In the genomic region with DNA sequence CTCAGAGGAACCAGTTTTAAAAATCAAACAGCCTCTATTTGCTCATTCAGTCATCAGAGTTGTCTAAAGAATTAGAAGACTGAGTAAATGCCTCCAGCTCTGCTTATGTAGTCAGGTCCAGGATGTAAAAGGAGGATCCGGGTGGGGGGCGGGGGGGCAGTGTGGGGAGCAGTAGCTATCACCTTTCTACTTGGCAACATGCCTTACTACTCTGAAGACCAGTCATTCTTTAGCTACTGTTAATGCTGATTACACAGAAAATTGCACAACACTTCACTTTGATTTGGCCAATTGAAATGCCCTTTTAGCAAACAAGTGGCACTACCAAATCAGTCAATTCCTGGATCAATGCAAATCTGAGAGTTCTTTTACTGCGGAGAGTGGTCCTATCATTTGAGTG, we compare ENCODE assay signal across 23 cellular contexts.
DNase-seq lines count a peak whose midpoint lies in the region; ATAC-seq, FAIRE-seq and TF ChIP-seq lines count a peak whose summit lies in the region.
"Had no signal": no experiment of that assay in that cellular context is flagged by ENCODE, and none has a peak within 500 bp of the region (broad histone marks: within the 10 kb centered on the region; RNA-seq: fewer than 3 reads in every experiment).

No MANE protein-coding gene starts in this region.

- H3K79me2 ChIP-seq in HepG2 (ENCODE audit: insufficient read depth, low read length), result no peaks in the 10 kb centered on the region

- TF ChIP-seq POLR2A in HepG2 (IDR thresholded peaks at IDR 0.05; ENCODE audit: insufficient read depth in 1 of 2, low read depth in 2 of 2, low read length in 2 of 2) (no peak), right lobe of liver (IDR thresholded peaks at IDR 0.05) (no peak)

- intact Hi-C loops in HepG2 (cut with micrococcal nuclease; ENCODE audit: unreplicated experiment) (no loop called here), right lobe of liver (cut with DNase I) (no loop called here), pancreas (cut with DNase I) (no loop called here)

- no peak overlapping the region for H3K27ac ChIP-seq in HepG2 (ENCODE audit: extremely low read length, insufficient read depth, low read length)
- no peak overlapping the region for H3K27ac ChIP-seq in right lobe of liver
- no peak overlapping the region for H3K27ac ChIP-seq in pancreas
- H3K27ac ChIP-seq: A549, SJSA1, suprapubic skin had no signal

- no peak for TF ChIP-seq CTCF in HepG2 (CRISPR knock-in tag; IDR thresholded peaks at IDR 0.05)
- TF ChIP-seq CTCF in right lobe of liver (IDR thresholded peaks at IDR 0.05), result no peak
- TF ChIP-seq CTCF in pancreas (IDR thresholded peaks at IDR 0.05), result no peak

- no peaks in the 10 kb centered on the region for H3K27me3 ChIP-seq in HepG2 (ENCODE audit: control insufficient read depth in 1 of 2, insufficient read depth in 2 of 2, low read length in 2 of 2)
- H3K27me3 ChIP-seq in right lobe of liver, result no peaks in the 10 kb centered on the region
- H3K27me3 ChIP-seq in pancreas, result no peaks in the 10 kb centered on the region
- H3K27me3 ChIP-seq: SJSA1, suprapubic skin had no signal

- H2AFZ ChIP-seq in HepG2 (ENCODE audit: low read length), result no peak overlapping the region

- 35% methylated on average over 3 of the region's 3 CpGs for WGBS in HepG2 (ENCODE audit: low lambda C conversion rate)
- WGBS in right lobe of liver (ENCODE audit: insufficient coverage, low coverage, low lambda C conversion rate, missing lambda C conversion rate), result 39% methylated on average over 3 of the region's 3 CpGs
- 16 to 26% methylated on average over 3 of the region's 3 CpGs for WGBS in pancreas, 2 donors

- POLR2A ChIA-PET in HepG2 (lab: Yijun Ruan, JAX), result no interaction called here

- DNase-seq in HepG2 (ENCODE audit: low spot score) (no peak), right lobe of liver (no peak), NCI-H187 (lab: John Stamatoyannopoulos, UW) (peak; percentile 22 to 28), NCI-H345 treated with DMSO at 0.1 percent for 48 hours (lab: John Stamatoyannopoulos, UW; ENCODE audit: unreplicated experiment) (peak; percentile 97), pancreas (no peak), C1 segment of cervical spinal cord (lab: John Stamatoyannopoulos, UW) (no peak), NCI-H446 (lab: John Stamatoyannopoulos, UW) (no peak)
- DNase-seq: activated CD4-positive, alpha-beta T cell treated with anti-CD3 and anti-CD28 coated beads for 4 hours; activated naive CD4-positive, alpha-beta T cell treated with anti-CD3 and anti-CD28 coated beads for 36 hours; activated T-cell treated with anti-CD3 and anti-CD28 coated beads, Interleukin-2, amount 50 U/mL, for 72 hours; caudate nucleus; dermis blood vessel endothelial cell; GF-D8; Karpas-422; kidney glomerular epithelial cell; NCI-H82; PC-3 had no signal

- H4K20me1 ChIP-seq in HepG2 (ENCODE audit: insufficient read depth, low read length), result no peaks in the 10 kb centered on the region

- H3K36me3 ChIP-seq in HepG2 (replicated peaks in 1 of 2; ENCODE audit: control insufficient read depth in 1 of 2, insufficient read depth in 2 of 2, low read length in 2 of 2), result no peaks in the 10 kb centered on the region
- H3K36me3 ChIP-seq in right lobe of liver, result no peaks in the 10 kb centered on the region
- H3K36me3 ChIP-seq in pancreas, result no peaks in the 10 kb centered on the region
- H3K36me3 ChIP-seq: SJSA1, suprapubic skin had no signal

- H3K9ac ChIP-seq in HepG2 (ENCODE audit: insufficient read depth, low read depth, low read length), result no peak overlapping the region

- in situ Hi-C loops in HepG2 (cut with HindIII; ENCODE audit: extremely low pct_ligation_motif_present, low pct_unique_long_range_greater_than_20kb), result no loop called here

- no TSS peak for BruUV-seq in HepG2 (replicated peaks; lab: Mats Ljungman, UMichigan)

- H3K4me2 ChIP-seq in HepG2 (ENCODE audit: low read depth, low read length), result no peak overlapping the region
- H3K4me2 ChIP-seq: A549 had no signal

- FAIRE-seq in HepG2 (lab: Jason Lieb, UNC) (no peak), pancreas (lab: Jason Lieb, UNC) (no peak)
- FAIRE-seq: A549, HTR-8/SVneo had no signal

- H3K4me1 ChIP-seq in HepG2 (ENCODE audit: insufficient read depth, low read length) (no peaks in the 10 kb centered on the region), right lobe of liver (no peaks in the 10 kb centered on the region), pancreas (peaks cover 0 to 8% (median 3%) of the 10 kb centered on the region in 3 donors)
- H3K4me1 ChIP-seq: A549, SJSA1, suprapubic skin had no signal

- TF ChIP-seq RAD21 in HepG2 (CRISPR knock-in tag; IDR thresholded peaks at IDR 0.05), result no peak

- H3K9me3 ChIP-seq in HepG2 (ENCODE audit: low read length) (no peaks in the 10 kb centered on the region), right lobe of liver (no peaks in the 10 kb centered on the region), pancreas (no peaks in the 10 kb centered on the region)
- H3K9me3 ChIP-seq: A549, SJSA1, suprapubic skin had no signal

- no peak for TF ChIP-seq EP300 in HepG2 (IDR thresholded peaks at IDR 0.05; ENCODE audit: low read depth in 2 of 2, low read length in 2 of 2)
- TF ChIP-seq EP300 in HepG2 (CRISPR knock-in tag; IDR thresholded peaks at IDR 0.05; ENCODE audit: borderline replicate concordance), result no peak

- CTCF ChIA-PET in HepG2 (lab: Yijun Ruan, JAX; ENCODE audit: low intra/inter-chr PET ratio, low total read pairs), result no interaction called here

- ATAC-seq in HepG2 (no peak), right lobe of liver (no peak), pancreas (peak in 3 of 4 donors; percentile 52 to 84 (median 61)), HG03354 (IDR thresholded peaks at IDR 0.05; ENCODE audit: poor library complexity, severe bottlenecking, unreplicated experiment) (no peak)
- ATAC-seq: A549; activated T-cell treated with anti-CD3 and anti-CD28 coated beads, Interleukin-2, amount 50 U/mL, for 72 hours; PC-3 had no signal

- H3K4me3 ChIP-seq in HepG2 (replicated peaks in 1 of 3; ENCODE audit: insufficient read depth in 1 of 3, low read depth in 2 of 3, low read length in 3 of 3), result no peak overlapping the region
- no peak overlapping the region for H3K4me3 ChIP-seq in right lobe of liver
- no peak overlapping the region for H3K4me3 ChIP-seq in pancreas
- H3K4me3 ChIP-seq: A549, lung, SJSA1, suprapubic skin had no signal

TF ChIP-seq in HepG2, 621 proteins besides CTCF, POLR2A, EP300 and RAD21:
- TF ChIP-seq, protein P1, sequence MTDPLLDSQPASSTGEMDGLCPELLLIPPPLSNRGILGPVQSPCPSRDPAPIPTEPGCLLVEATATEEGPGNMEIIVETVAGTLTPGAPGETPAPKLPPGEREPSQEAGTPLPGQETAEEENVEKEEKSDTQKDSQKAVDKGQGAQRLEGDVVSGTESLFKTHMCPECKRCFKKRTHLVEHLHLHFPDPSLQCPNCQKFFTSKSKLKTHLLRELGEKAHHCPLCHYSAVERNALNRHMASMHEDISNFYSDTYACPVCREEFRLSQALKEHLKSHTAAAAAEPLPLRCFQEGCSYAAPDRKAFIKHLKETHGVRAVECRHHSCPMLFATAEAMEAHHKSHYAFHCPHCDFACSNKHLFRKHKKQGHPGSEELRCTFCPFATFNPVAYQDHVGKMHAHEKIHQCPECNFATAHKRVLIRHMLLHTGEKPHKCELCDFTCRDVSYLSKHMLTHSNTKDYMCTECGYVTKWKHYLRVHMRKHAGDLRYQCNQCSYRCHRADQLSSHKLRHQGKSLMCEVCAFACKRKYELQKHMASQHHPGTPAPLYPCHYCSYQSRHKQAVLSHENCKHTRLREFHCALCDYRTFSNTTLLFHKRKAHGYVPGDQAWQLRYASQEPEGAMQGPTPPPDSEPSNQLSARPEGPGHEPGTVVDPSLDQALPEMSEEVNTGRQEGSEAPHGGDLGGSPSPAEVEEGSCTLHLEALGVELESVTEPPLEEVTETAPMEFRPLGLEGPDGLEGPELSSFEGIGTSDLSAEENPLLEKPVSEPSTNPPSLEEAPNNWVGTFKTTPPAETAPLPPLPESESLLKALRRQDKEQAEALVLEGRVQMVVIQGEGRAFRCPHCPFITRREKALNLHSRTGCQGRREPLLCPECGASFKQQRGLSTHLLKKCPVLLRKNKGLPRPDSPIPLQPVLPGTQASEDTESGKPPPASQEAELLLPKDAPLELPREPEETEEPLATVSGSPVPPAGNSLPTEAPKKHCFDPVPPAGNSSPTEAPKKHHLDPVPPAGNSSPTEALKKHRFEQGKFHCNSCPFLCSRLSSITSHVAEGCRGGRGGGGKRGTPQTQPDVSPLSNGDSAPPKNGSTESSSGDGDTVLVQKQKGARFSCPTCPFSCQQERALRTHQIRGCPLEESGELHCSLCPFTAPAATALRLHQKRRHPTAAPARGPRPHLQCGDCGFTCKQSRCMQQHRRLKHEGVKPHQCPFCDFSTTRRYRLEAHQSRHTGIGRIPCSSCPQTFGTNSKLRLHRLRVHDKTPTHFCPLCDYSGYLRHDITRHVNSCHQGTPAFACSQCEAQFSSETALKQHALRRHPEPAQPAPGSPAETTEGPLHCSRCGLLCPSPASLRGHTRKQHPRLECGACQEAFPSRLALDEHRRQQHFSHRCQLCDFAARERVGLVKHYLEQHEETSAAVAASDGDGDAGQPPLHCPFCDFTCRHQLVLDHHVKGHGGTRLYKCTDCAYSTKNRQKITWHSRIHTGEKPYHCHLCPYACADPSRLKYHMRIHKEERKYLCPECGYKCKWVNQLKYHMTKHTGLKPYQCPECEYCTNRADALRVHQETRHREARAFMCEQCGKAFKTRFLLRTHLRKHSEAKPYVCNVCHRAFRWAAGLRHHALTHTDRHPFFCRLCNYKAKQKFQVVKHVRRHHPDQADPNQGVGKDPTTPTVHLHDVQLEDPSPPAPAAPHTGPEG (CRISPR knock-in tag; IDR thresholded peaks at IDR 0.05), result no peak
- no peak for TF ChIP-seq ELF1 (CRISPR knock-in tag; IDR thresholded peaks at IDR 0.05)
- 0 out of 2 replicates have a peak, but pooled peaks have one; percentile 15 for TF ChIP-seq MAFF (IDR thresholded peaks at IDR 0.05; ENCODE audit: low read depth, low read length)
- peak; percentile 17; the same call in 1 of the 2 replicates for TF ChIP-seq CEBPB (IDR thresholded peaks at IDR 0.05; ENCODE audit: borderline replicate concordance, low read depth, low read length)
- TF ChIP-seq MAFK (conservative IDR thresholded peaks at IDR 0.05 in 1 of 2, IDR thresholded peaks at IDR 0.05 in 1 of 2; ENCODE audit: low read length in 2 of 2), result 0 out of 4 replicates have a peak, but pooled peaks have one; percentile 6 to 17

Comparison
In these comparisons a context has a peak if more than half of its experiments do, and no peak if none do; other contexts are left out.
1. ATAC-seq: peak in pancreas (3 of 4); none in HepG2 (single experiment), right lobe of liver (0 of 4) and HG03354 (single experiment).
2. DNase-seq: peak in NCI-H187 (2 of 2) and NCI-H345 treated with DMSO at 0.1 percent for 48 hours (single experiment); none in HepG2 (single experiment), right lobe of liver (0 of 3), pancreas (0 of 6), C1 segment of cervical spinal cord (0 of 14) and NCI-H446 (0 of 2).